Comparison of ENCODE assay signal across 1 cellular context in the genomic region with DNA sequence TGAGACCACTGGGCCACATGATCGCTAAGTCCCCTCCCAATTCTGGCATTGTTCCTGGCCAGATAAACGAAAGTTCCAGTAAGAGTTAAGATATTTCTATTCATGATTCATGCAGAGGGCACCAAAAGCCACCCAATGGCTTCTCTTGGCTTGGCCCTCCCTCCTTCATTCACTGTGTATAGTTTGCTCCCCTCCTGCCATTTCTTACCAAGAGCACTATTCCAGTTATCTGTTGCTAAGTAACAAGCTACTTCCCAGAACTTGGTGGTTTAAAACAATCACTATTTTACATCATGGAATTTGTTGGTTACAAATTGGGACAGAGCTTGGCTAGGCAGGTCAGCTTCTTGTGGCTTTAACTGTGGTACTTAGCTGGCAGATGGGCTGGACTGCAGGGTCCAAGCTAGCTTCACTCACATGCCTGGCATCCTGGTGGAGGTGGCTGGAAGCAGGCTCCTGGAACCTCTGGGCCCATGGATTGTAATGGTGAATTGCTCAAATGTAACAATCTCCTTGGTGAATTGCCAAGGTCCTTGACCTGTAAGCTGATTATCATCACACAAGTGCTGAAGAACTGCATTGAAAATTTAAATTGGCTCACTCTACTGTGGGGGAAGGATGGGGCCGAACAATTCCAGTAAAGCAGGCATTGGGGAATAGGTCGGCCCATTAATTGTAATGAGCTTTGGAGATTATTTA.
TF ChIP-seq lines count a peak whose summit lies in the region.

No MANE protein-coding gene starts in this region.

TF ChIP-seq in K562, 482 proteins besides CTCF, POLR2A, EP300 and RAD21:
- TF ChIP-seq HDAC1 (IDR thresholded peaks at IDR 0.05) (no peak), RFX1 (IDR thresholded peaks at IDR 0.05) (peak; percentile 28; the same call in 1 of the 2 replicates), IRF2 (CRISPR knock-in tag; IDR thresholded peaks at IDR 0.05) (no peak), SRSF9 (IDR thresholded peaks at IDR 0.05; ENCODE audit: borderline replicate concordance, low read depth, low read length) (no peak), PHF20 (IDR thresholded peaks at IDR 0.05; ENCODE audit: partially characterized antibody) (no peak)
- TF ChIP-seq, protein P1, sequence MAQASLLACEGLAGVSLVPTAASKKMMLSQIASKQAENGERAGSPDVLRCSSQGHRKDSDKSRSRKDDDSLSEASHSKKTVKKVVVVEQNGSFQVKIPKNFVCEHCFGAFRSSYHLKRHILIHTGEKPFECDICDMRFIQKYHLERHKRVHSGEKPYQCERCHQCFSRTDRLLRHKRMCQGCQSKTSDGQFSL (CRISPR knock-in tag; IDR thresholded peaks at IDR 0.05), result no peak
- TF ChIP-seq, protein P1 (tag; IDR thresholded peaks at IDR 0.05), result no peak
- TF ChIP-seq, protein P2, sequence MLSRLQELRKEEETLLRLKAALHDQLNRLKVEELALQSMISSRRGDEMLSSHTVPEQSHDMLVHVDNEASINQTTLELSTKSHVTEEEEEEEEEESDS (CRISPR knock-in tag; IDR thresholded peaks at IDR 0.05), result no peak
TF ChIP-seq in K562: peak in this region for 1.
